Comparison of ENCODE assay signal across 16 cellular contexts in the genomic region with DNA sequence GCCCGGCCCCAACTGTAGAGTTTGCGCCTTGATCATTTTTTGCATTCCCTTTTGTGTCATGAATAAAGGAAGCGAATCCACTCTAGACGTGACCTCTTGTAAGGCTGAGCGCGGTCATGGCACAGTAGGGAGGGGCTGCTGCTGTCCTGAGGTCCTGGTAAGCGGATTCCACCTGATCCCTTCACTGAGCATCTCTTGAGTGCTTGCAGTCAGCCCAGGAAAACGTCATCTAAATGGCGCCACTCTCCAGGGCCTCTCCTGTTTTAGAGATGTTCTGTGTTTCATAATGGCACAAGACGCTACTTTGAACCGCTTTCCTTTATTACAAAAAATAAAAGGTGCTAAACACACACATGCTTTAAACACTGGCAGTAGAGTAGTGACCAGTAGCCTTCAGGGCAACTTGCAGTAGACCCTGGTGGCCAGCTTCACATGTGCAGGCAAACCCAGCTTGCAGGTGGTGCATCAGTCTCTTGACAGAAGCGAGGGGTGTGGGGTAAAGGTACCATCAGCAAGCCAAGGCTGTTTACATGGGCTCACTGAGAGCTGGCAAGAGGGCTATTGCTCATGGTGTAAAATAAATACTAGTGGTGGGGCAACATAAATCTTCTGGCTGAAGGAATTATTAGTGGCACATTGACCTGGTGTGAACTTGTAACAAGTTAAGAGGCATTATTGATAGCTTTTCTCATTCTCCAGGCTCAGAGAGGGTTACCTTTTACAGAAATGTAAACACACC. TPM values are rescaled to one million over a fixed set of nuclear protein-coding genes. Genes with fewer than 3 reads are reported as not detected.
DNase-seq lines count a peak whose midpoint lies in the region; ATAC-seq and TF ChIP-seq lines count a peak whose summit lies in the region.
"Had no signal": no experiment of that assay in that cellular context is flagged by ENCODE, and none has a peak within 500 bp of the region (broad histone marks: within the 10 kb centered on the region; RNA-seq: fewer than 3 reads in every experiment).

No MANE protein-coding gene starts in this region.

- H3K27me3 ChIP-seq in body of pancreas = no peaks in the 10 kb centered on the region
- H3K27me3 ChIP-seq in A673 (replicated peaks; ENCODE audit: insufficient read depth, low read depth, low read length, poor library complexity) = peaks cover 37% of the 10 kb centered on the region
- H3K27me3 ChIP-seq in HAP-1 (ENCODE audit: low read depth) = no peaks in the 10 kb centered on the region
- H3K27me3 ChIP-seq: BLaER1 treated with 17β-estradiol and CSF1 and Interleukin-3, amounts not matched to agents 10 nM and 100 nM; SJSA1 had no signal

- H3K4me1 ChIP-seq in body of pancreas (peaks cover 9% of the 10 kb centered on the region), A673 (ENCODE audit: insufficient read depth, low read length, poor library complexity, severe bottlenecking) (no peaks in the 10 kb centered on the region), HAP-1 (no peaks in the 10 kb centered on the region)

- TF ChIP-seq CTCF in body of pancreas (IDR thresholded peaks at IDR 0.05) (no peak), mesothelial cell of epicardium (IDR thresholded peaks at IDR 0.05; ENCODE audit: unreplicated experiment) (no peak), type B pancreatic cell (conservative IDR thresholded peaks at IDR 0.05) (peak; percentile 16), A673 (conservative IDR thresholded peaks at IDR 0.05; ENCODE audit: low read depth, low read length) (no peak)

- peak; percentile 62 for ATAC-seq in body of pancreas
- no peak for ATAC-seq in HG03045 (IDR thresholded peaks at IDR 0.05; ENCODE audit: unreplicated experiment)
- ATAC-seq: HCT116 had no signal

- H3K27ac ChIP-seq in body of pancreas (no peak overlapping the region), A673 (ENCODE audit: low read depth, low read length, poor library complexity, severe bottlenecking) (no peak overlapping the region)
- H3K27ac ChIP-seq: BLaER1 treated with 17β-estradiol and CSF1 and Interleukin-3, amounts not matched to agents 10 nM and 100 nM; SJSA1 had no signal

- in situ Hi-C loops in HAP-1 (cut with MboI; ENCODE audit: low sequenced_read_pairs) = no loop called here

- no peak overlapping the region for H3K4me3 ChIP-seq in body of pancreas
- no peak overlapping the region for H3K4me3 ChIP-seq in A673 (ENCODE audit: low read depth, low read length, poor library complexity, severe bottlenecking)
- no peak overlapping the region for H3K4me3 ChIP-seq in HAP-1
- H3K4me3 ChIP-seq: BLaER1 treated with 17β-estradiol and CSF1 and Interleukin-3, amounts not matched to agents 10 nM and 100 nM; SJSA1 had no signal

- intact Hi-C loops in body of pancreas (cut with DNase I) = no loop called here
- intact Hi-C loops in A673 (cut with micrococcal nuclease; ENCODE audit: unreplicated experiment) = no loop called here

- no peaks in the 10 kb centered on the region for H3K9me3 Mint-ChIP-seq in mesothelial cell of epicardium
- no peaks in the 10 kb centered on the region for H3K9me3 Mint-ChIP-seq in type B pancreatic cell

- CTCF ChIA-PET in A673 (lab: Charles Lee) = no interaction called here

- H3K36me3 Mint-ChIP-seq in mesothelial cell of epicardium = no peaks in the 10 kb centered on the region
- no peaks in the 10 kb centered on the region for H3K36me3 Mint-ChIP-seq in type B pancreatic cell

- 90 to 92% methylated on average over 12 of the region's 12 CpGs for WGBS in body of pancreas, 2 donors

- peaks cover 22% of the 10 kb centered on the region for H3K4me1 Mint-ChIP-seq in mesothelial cell of epicardium
- peaks cover 23% of the 10 kb centered on the region for H3K4me1 Mint-ChIP-seq in type B pancreatic cell (ENCODE audit: unreplicated experiment)

- TF ChIP-seq POLR2A in body of pancreas (IDR thresholded peaks at IDR 0.05) = no peak

- POLR2A ChIA-PET in A673 (lab: Charles Lee; ENCODE audit: low non-redundant PET) = no interaction called here

- H3K27me3 Mint-ChIP-seq in mesothelial cell of epicardium (ENCODE audit: low read depth) (peaks cover 6% of the 10 kb centered on the region), type B pancreatic cell (peaks cover 55% of the 10 kb centered on the region)

- no TSS peak for BruUV-seq in A673 (replicated peaks; lab: Mats Ljungman, UMichigan)

- H3K27ac Mint-ChIP-seq in mesothelial cell of epicardium (peak overlapping the region; percentile 69), type B pancreatic cell (no peak overlapping the region)

- no peaks in the 10 kb centered on the region for H3K36me3 ChIP-seq in body of pancreas (replicated peaks in 1 of 2; ENCODE audit: insufficient read depth in 1 of 2, low read depth in 2 of 2)
- no peaks in the 10 kb centered on the region for H3K36me3 ChIP-seq in A673 (ENCODE audit: insufficient read depth, low read length, poor library complexity, severe bottlenecking)
- H3K36me3 ChIP-seq in HAP-1 (replicated peaks) = no peaks in the 10 kb centered on the region
- H3K36me3 ChIP-seq: BLaER1 treated with 17β-estradiol and CSF1 and Interleukin-3, amounts not matched to agents 10 nM and 100 nM; SJSA1 had no signal

- DNase-seq in NCI-H748 (lab: John Stamatoyannopoulos, UW; ENCODE audit: unreplicated experiment) (peak; percentile 9), NCI-H748 treated with DMSO at 0.1 percent for 48 hours (lab: John Stamatoyannopoulos, UW) (no peak), body of pancreas (no peak), mesothelial cell of epicardium (ENCODE audit: low spot score in 2 of 2, unreplicated experiment in 2 of 2) (no peak), type B pancreatic cell (ENCODE audit: extremely low spot score, unreplicated experiment) (no peak), A673 (ENCODE audit: low spot score) (no peak), HAP-1 (ENCODE audit: low spot score in 2 of 2) (no peak)
- DNase-seq: 8988T, DMS79, NCI-H1048, NCI-H146 had no signal

- H3K4me3 Mint-ChIP-seq in mesothelial cell of epicardium (no peak overlapping the region), type B pancreatic cell (no peak overlapping the region)

- H3K9me3 ChIP-seq in body of pancreas (no peaks in the 10 kb centered on the region), A673 (ENCODE audit: low read depth, low read length, poor library complexity, severe bottlenecking) (no peaks in the 10 kb centered on the region), HAP-1 (no peaks in the 10 kb centered on the region)
- H3K9me3 ChIP-seq: SJSA1 had no signal

RNA-seq across cellular contexts. Expression of gene ACKR3, which starts 43.0 kb away (rescaled TPM):
- total RNA-seq in body of pancreas = 10 to 100 TPM; 10.4 to 18.1 TPM
- total RNA-seq in mesothelial cell of epicardium = 70.6 to 78.7 TPM (median 77.6 TPM) in 3 replicates
- total RNA-seq in type B pancreatic cell (ENCODE audit: low replicate concordance) = 43.6 and 44.6 TPM in 2 replicates
- 0.31 and 0.52 TPM in 2 replicates for total RNA-seq in A673 (2021)
- total RNA-seq: HT1080 had no signal
